ENCODE assay signal across 4 cellular contexts in the genomic region with DNA sequence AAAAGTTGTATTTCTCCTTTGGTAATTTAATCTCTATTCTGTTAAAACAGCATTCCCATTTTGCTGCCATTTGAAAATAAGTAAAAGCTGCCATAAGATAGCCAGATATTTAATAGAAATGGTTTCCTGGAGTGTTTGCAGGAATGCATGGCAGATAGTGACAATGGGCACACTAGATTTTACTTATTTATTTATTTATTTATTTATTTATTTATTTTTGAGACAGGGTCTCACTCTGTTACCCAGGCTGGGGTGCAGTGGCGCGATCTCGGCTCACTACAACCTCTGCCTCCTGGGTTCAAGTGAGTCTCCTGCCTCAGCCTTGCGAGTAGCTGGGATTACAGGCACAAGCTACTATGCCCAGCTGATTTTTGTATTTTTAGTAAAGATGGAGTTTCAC. TPM values are rescaled to one million over a fixed set of nuclear protein-coding genes. Genes with fewer than 3 reads are reported as not detected.
"Had no signal": no experiment of that assay in that cellular context is flagged by ENCODE, and none has a peak within 500 bp of the region (broad histone marks: within the 10 kb centered on the region; RNA-seq: fewer than 3 reads in every experiment).

No MANE protein-coding gene starts in this region.

RNA-seq across cellular contexts. Expression of a gene that starts 13.2 kb away (rescaled TPM):
- total RNA-seq: HepG2, HT-29, HT1080, K562 had no signal
